In the genomic region with DNA sequence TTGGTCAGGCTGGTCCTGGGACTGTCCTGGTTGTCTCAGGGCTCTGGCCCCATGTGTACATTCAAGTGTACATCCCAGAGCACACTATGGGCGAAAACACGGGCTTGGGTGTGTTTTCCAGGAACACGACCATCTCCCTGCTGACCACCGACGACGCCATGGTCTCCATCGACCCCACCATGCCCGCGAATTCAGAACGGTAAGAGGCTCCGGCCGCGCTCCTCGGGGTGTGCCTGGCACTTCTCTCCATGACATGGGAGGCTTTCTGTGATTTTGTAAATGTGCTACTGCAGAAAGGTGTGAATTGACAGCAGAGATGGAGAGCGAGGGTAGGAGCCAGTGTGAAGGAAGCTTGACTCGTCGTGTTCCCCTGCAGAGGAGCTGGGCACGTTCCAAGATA, we compare ENCODE assay signal across 22 cellular contexts.
"Had no signal": no experiment of that assay in that cellular context is flagged by ENCODE, and none has a peak within 500 bp of the region (broad histone marks: within the 10 kb centered on the region; RNA-seq: fewer than 3 reads in every experiment).

No MANE protein-coding gene starts in this region.

- H3K4me1 Mint-ChIP-seq: neural crest cell had no signal

- H3K9me3 Mint-ChIP-seq: naive thymus-derived CD8-positive, alpha-beta T cell; neural crest cell; stimulated activated effector memory CD8-positive, alpha-beta T cell treated with anti-CD3 and anti-CD28 coated beads, Interleukin-12 subunit alpha, Interleukin-12 subunit beta, amount 100 ng/mL, for 72 hours had no signal

- H3K9me3 ChIP-seq: esophagus muscularis mucosa, heart right ventricle, mucosa of descending colon, ovary, tibial artery, upper lobe of left lung, uterus had no signal

- H3K36me3 ChIP-seq: gastrocnemius medialis, ovary, tibial artery, upper lobe of left lung, uterus had no signal

- H3K27me3 ChIP-seq: esophagus muscularis mucosa, ovary, upper lobe of left lung, uterus had no signal

- H3K36me3 Mint-ChIP-seq: stimulated activated effector memory CD8-positive, alpha-beta T cell treated with anti-CD3 and anti-CD28 coated beads, Interleukin-12 subunit alpha, Interleukin-12 subunit beta, amount 100 ng/mL, for 72 hours had no signal

- H3K4me3 ChIP-seq: esophagus muscularis mucosa, gastrocnemius medialis, heart right ventricle, mucosa of descending colon, ovary, tibial artery, upper lobe of left lung, uterus had no signal

- H3K27me3 Mint-ChIP-seq: naive thymus-derived CD8-positive, alpha-beta T cell; progenitor cell of endocrine pancreas had no signal

- ATAC-seq: gastrocnemius medialis; mucosa of descending colon; naive thymus-derived CD8-positive, alpha-beta T cell; right cardiac atrium; stimulated activated effector memory CD8-positive, alpha-beta T cell treated with anti-CD3 and anti-CD28 coated beads, Interleukin-12 subunit alpha, Interleukin-12 subunit beta, amount 100 ng/mL, for 72 hours; stimulated activated naive CD8-positive, alpha-beta T cell treated with anti-CD3 and anti-CD28 coated beads, Interleukin-15, Interleukin-2, amounts not matched to agents 100 U/mL and 50 U/mL, for 24 hours had no signal

- H3K4me1 ChIP-seq: gastrocnemius medialis, tibial artery, uterus had no signal

- H3K4me3 Mint-ChIP-seq: naive thymus-derived CD8-positive, alpha-beta T cell; neural crest cell; stimulated activated effector memory CD8-positive, alpha-beta T cell treated with anti-CD3 and anti-CD28 coated beads, Interleukin-12 subunit alpha, Interleukin-12 subunit beta, amount 100 ng/mL, for 72 hours had no signal

- DNase-seq: effector memory CD4-positive, alpha-beta T cell; gastrocnemius medialis; heart right ventricle; hypothalamus; kidney glomerular epithelial cell; mammary epithelial cell; small intestine; stimulated activated CD4-positive, alpha-beta T cell treated with anti-CD3 and anti-CD28 coated beads, Interleukin-2, amount 100 ng/mL, for 48 hours; stimulated activated CD8-positive, alpha-beta memory T cell treated with anti-CD3 and anti-CD28 coated beads, Interleukin-4, amount 100 ng/mL, for 48 hours; stimulated activated naive CD8-positive, alpha-beta T cell treated with anti-CD3 and anti-CD28 coated beads, Interleukin-15, Interleukin-2, amounts not matched to agents 100 U/mL and 50 U/mL, for 24 hours; tibial artery; uterus had no signal

- H3K27ac ChIP-seq: epithelial cell of prostate, esophagus muscularis mucosa, gastrocnemius medialis, heart right ventricle, ovary, tibial artery, upper lobe of left lung, uterus had no signal

- H3K27ac Mint-ChIP-seq: progenitor cell of endocrine pancreas; stimulated activated effector memory CD8-positive, alpha-beta T cell treated with anti-CD3 and anti-CD28 coated beads, Interleukin-12 subunit alpha, Interleukin-12 subunit beta, amount 100 ng/mL, for 72 hours had no signal
